ENCODE assay signal across 8 cellular contexts in genomic region chr10:33546031-33546430, GRCh38.
"Had no signal": no experiment of that assay in that cellular context is flagged by ENCODE, and none has a peak within 500 bp of the region (broad histone marks: within the 10 kb centered on the region; RNA-seq: fewer than 3 reads in every experiment).

No MANE protein-coding gene starts in this region.

- H2AFZ ChIP-seq: GM23338 had no signal

- H3K4me3 ChIP-seq: GM23338 had no signal

- ATAC-seq: GM23338, HepG2 had no signal

- H3K27ac ChIP-seq: HL-60 had no signal

- DNase-seq: H9, HCEC 1CT, KBM-7 had no signal

- H3K4me2 ChIP-seq: GM23338 had no signal

- FAIRE-seq: H1, H54, HepG2 had no signal
